9 cellular contexts compared by ENCODE assay signal in genomic region chr5:317086-317811, GRCh38. TPM values are rescaled to one million over a fixed set of nuclear protein-coding genes. Genes with fewer than 3 reads are reported as not detected.
DNase-seq lines count a peak whose midpoint lies in the region; TF ChIP-seq lines count a peak whose summit lies in the region.
"Had no signal": no experiment of that assay in that cellular context is flagged by ENCODE, and none has a peak within 500 bp of the region (broad histone marks: within the 10 kb centered on the region; RNA-seq: fewer than 3 reads in every experiment).

No MANE protein-coding gene starts in this region.

- no peak overlapping the region for H3K27ac Mint-ChIP-seq in nephron progenitor cell

- peaks cover 26% of the 10 kb centered on the region for H3K4me1 Mint-ChIP-seq in nephron progenitor cell

- TF ChIP-seq CTCF in GM12872 (IDR thresholded peaks at IDR 0.05; ENCODE audit: insufficient read depth, low read depth, low read length) (peak; percentile 94), HEK293 (tag by site-specific recombination; IDR thresholded peaks at IDR 0.05) (peak; percentile 94), nephron progenitor cell (IDR thresholded peaks at IDR 0.05) (peak; percentile 75)

- peaks cover 0 to 21% of the 10 kb centered on the region in 2 experiments; a peak in 2 of 3 replicates for H3K36me3 ChIP-seq in HEK293 (ENCODE audit: control insufficient read depth in 2 of 2, insufficient read depth in 1 of 2, low read length in 2 of 2)

- no peaks in the 10 kb centered on the region for H3K9me3 ChIP-seq in HEK293 (ENCODE audit: control insufficient read depth, insufficient read depth, low read depth, low read length)
- H3K9me3 ChIP-seq: neutrophil had no signal

- peaks cover 9% of the 10 kb centered on the region for H3K4me1 ChIP-seq in HEK293 (ENCODE audit: control insufficient read depth, insufficient read depth, low read length)

- peaks cover 4% of the 10 kb centered on the region for H3K36me3 Mint-ChIP-seq in nephron progenitor cell (ENCODE audit: low read depth)

- CTCF ChIA-PET in HEK293 (lab: Yijun Ruan, JAX): interaction anchor here (0.5 to 6.3 kb wide), 46 partner anchors 9 to 850 kb away, joined by 3 to 137 read pairs (median 3); no protein-coding TSS in a partner anchor

- no peak overlapping the region for H3K4me3 Mint-ChIP-seq in nephron progenitor cell

- no peak overlapping the region for H3K27ac ChIP-seq in HEK293 (ENCODE audit: extremely low read depth, low read depth, low read length)
- H3K27ac ChIP-seq: neutrophil had no signal

- H3K9me3 Mint-ChIP-seq in nephron progenitor cell: no peaks in the 10 kb centered on the region

- POLR2A ChIA-PET in HEK293 (lab: Yijun Ruan, JAX): interaction anchor here (1.1 to 2.4 kb wide), 9 partner anchors 27 to 156 kb away, joined by 3 to 12 read pairs (median 4); partner anchors contain the start of genes EXOC3, PDCD6 and SDHA

- H3K4me3 ChIP-seq in HEK293 (ENCODE audit: low read depth, low read length): no peak overlapping the region

- H3K27me3 Mint-ChIP-seq in nephron progenitor cell (ENCODE audit: low read depth, poor library complexity): peaks cover 37% of the 10 kb centered on the region

- in situ Hi-C loops in ACHN (cut with HindIII; ENCODE audit: low pct_ligation_motif_present, low pct_unique_long_range_greater_than_20kb, low sequenced_read_pairs): no loop called here

- DNase-seq in ACHN (peak; percentile 71), M059J (ENCODE audit: low read depth) (peak; percentile 88), T1000 (lab: John Stamatoyannopoulos, UW) (peak; percentile 31), epidermal melanocyte (ENCODE audit: insufficient read length, low spot score) (peak; percentile 57), nephron progenitor cell (peak; percentile 80), NCI-H2107 treated with DMSO at 0.1 percent for 48 hours (lab: John Stamatoyannopoulos, UW; ENCODE audit: unreplicated experiment) (no peak)

TF ChIP-seq in HEK293, 187 proteins besides CTCF, POLR2A, EP300 and RAD21 (continues in another document):
- TF ChIP-seq ZFP69B (tag by site-specific recombination; IDR thresholded peaks at IDR 0.05) (0 out of 2 replicates have a peak, but pooled peaks have one; percentile 13), KLF1 (tag by site-specific recombination; IDR thresholded peaks at IDR 0.05) (no peak), ZNF768 (tag by site-specific recombination; IDR thresholded peaks at IDR 0.05) (no peak), SCRT2 (tag by site-specific recombination; IDR thresholded peaks at IDR 0.05) (no peak), GLIS1 (tag by site-specific recombination; IDR thresholded peaks at IDR 0.05) (peak; percentile 38; the same call in 1 of the 2 replicates), ZNF561 (tag by site-specific recombination; IDR thresholded peaks at IDR 0.05; ENCODE audit: borderline replicate concordance) (peak; percentile 75; the same call in 1 of the 2 replicates), ZNF2 (tag by site-specific recombination; IDR thresholded peaks at IDR 0.05) (0 out of 2 replicates have a peak, but pooled peaks have one; percentile 51), ZSCAN5A (tag by site-specific recombination; IDR thresholded peaks at IDR 0.05) (no peak), PRDM1 (tag by site-specific recombination; IDR thresholded peaks at IDR 0.05) (no peak), IKZF3 (tag by site-specific recombination; IDR thresholded peaks at IDR 0.05) (peak; percentile 40; the same call in 1 of the 2 replicates), ZNF274 (IDR thresholded peaks at IDR 0.05; ENCODE audit: low read length) (no peak), ZNF274 (tag by site-specific recombination; IDR thresholded peaks at IDR 0.05; ENCODE audit: borderline replicate concordance) (no peak), ZBTB17 (tag by site-specific recombination; IDR thresholded peaks at IDR 0.05) (peak; percentile 38; the same call in 1 of the 2 replicates), ZNF449 (tag by site-specific recombination; IDR thresholded peaks at IDR 0.05) (no peak), ZNF350 (tag by site-specific recombination; IDR thresholded peaks at IDR 0.05) (no peak), BCL11B (tag by site-specific recombination; IDR thresholded peaks at IDR 0.05; ENCODE audit: low read depth) (peak; percentile 84), ZNF18 (tag by site-specific recombination; IDR thresholded peaks at IDR 0.05) (no peak), ZNF660 (tag by site-specific recombination; IDR thresholded peaks at IDR 0.05) (0 out of 2 replicates have a peak, but pooled peaks have one; percentile 38), ZNF548 (tag by site-specific recombination; IDR thresholded peaks at IDR 0.05) (no peak), ZNF560 (tag by site-specific recombination; IDR thresholded peaks at IDR 0.05; ENCODE audit: borderline replicate concordance) (no peak), ZBTB48 (tag by site-specific recombination; IDR thresholded peaks at IDR 0.05) (peak; percentile 46; the same call in 1 of the 2 replicates), SP7 (tag by site-specific recombination; IDR thresholded peaks at IDR 0.05) (peak; percentile 51; the same call in 1 of the 2 replicates), ZNF341 (tag by site-specific recombination; IDR thresholded peaks at IDR 0.05; ENCODE audit: low read depth) (peak; percentile 56), YY1 (tag by site-specific recombination; IDR thresholded peaks at IDR 0.05) (no peak), ZNF837 (tag by site-specific recombination; IDR thresholded peaks at IDR 0.05) (0 out of 2 replicates have a peak, but pooled peaks have one; percentile 17), PATZ1 (tag by site-specific recombination; IDR thresholded peaks at IDR 0.05) (peak; percentile 55), ZNF529 (tag by site-specific recombination; IDR thresholded peaks at IDR 0.05; ENCODE audit: insufficient replicate concordance) (no peak), ZBTB26 (tag by site-specific recombination; optimal IDR thresholded peaks at IDR 0.05) (peak; percentile 23)

RNA-seq across cellular contexts. Expression of gene AHRR, which starts 4.3 kb away (rescaled TPM):
- 49.1 and 50.6 TPM in 2 replicates for total RNA-seq in M059J (2014; rRNA removed; shearing (Covaris generic))

RNA-seq across cellular contexts. Expression of gene PDCD6, which starts 45.8 kb away (rescaled TPM):
- 120 and 149 TPM in 2 replicates for total RNA-seq in M059J (2014; rRNA removed; shearing (Covaris generic))
